8 cellular contexts compared by ENCODE assay signal in the genomic region with DNA sequence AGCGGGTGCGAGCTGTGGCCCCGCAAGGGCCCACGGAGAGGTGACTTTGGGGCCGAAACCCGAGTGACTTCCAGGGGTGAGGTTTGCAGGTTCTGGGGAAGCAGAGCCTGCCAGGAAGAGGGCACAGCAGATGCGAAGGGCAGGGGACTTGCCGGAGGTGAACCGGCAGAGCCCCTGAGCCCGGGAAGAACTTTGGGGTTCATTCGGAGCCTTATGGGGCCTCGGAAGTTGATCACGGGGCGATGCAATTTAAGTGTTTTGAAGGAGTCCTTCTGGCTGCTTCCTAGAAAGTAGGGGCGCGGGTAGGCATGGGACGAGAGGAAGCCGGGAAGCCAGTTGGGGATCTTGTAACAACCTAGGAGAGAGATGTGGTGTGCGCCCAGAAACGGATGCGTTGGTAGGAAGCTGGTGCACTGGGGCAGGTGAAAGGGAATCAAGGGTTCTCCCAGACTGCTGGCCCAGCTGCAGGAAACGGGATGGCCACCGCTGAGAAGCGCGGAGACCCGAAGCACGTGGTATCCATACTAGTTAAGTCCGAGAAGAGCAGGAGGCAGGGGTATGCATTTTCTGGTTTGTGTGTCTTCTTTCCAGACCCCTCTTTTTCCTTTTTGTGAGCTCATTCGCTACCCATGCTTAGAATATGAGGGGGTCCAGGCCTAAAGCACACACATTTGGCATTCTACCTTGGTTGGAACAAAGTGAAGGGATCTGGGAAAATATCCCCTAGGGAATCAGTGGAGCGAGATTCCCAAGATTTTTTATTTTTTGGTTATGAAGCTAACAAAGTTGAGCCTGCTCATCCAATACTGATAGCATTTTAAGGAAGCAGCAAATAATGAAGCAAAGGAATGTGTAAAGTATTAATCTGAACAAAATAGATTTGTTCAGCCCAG. TPM values are rescaled to one million over a fixed set of nuclear protein-coding genes. Genes with fewer than 3 reads are reported as not detected.
DNase-seq lines count a peak whose midpoint lies in the region; ATAC-seq and TF ChIP-seq lines count a peak whose summit lies in the region.

No MANE protein-coding gene starts in this region.

- DNase-seq in 8988T (peak; percentile 38), GM06990 (ENCODE audit: extremely low read depth, insufficient read length) (peak; percentile 50), NCI-H345 treated with DMSO at 0.1 percent for 48 hours (lab: John Stamatoyannopoulos, UW; ENCODE audit: unreplicated experiment) (peak; percentile 15), fibroblast of the aortic adventitia (ENCODE audit: low read depth) (peak; percentile 45), omental fat pad (ENCODE audit: low spot score) (no peak)
- peak; percentile 58 for DNase-seq in activated CD8-positive, alpha-beta memory T cell treated with anti-CD3 and anti-CD28 coated beads, Interleukin-2, amount 10 ng/mL, durations not matched to agents 7 days and 5 days

- H3K9me3 Mint-ChIP-seq in activated CD8-positive, alpha-beta memory T cell treated with anti-CD3 and anti-CD28 coated beads, Interleukin-2, amount 10 ng/mL, durations not matched to agents 7 days and 5 days (ENCODE audit: low read depth) = peaks cover 2% of the 10 kb centered on the region

- peaks cover 2% of the 10 kb centered on the region for H3K36me3 ChIP-seq in GM06990 (ENCODE audit: control insufficient read depth, insufficient read depth, low read length)

- H3K27me3 Mint-ChIP-seq in activated CD8-positive, alpha-beta memory T cell treated with anti-CD3 and anti-CD28 coated beads, Interleukin-2, amount 10 ng/mL, durations not matched to agents 7 days and 5 days = peaks cover 8% of the 10 kb centered on the region

- ATAC-seq in HG02870 (IDR thresholded peaks at IDR 0.05; ENCODE audit: unreplicated experiment) (peak; percentile 4), omental fat pad (ENCODE audit: low FRiP score) (peak; percentile 2), GM18870 (IDR thresholded peaks at IDR 0.05; ENCODE audit: unreplicated experiment) (no peak)
- peak; percentile 7 for ATAC-seq in activated CD8-positive, alpha-beta memory T cell treated with anti-CD3 and anti-CD28 coated beads, Interleukin-2, amount 10 ng/mL, durations not matched to agents 7 days and 5 days

- CTCF ChIA-PET in activated CD8-positive, alpha-beta memory T cell treated with anti-CD3 and anti-CD28 coated beads, Interleukin-2, amount 10 ng/mL, durations not matched to agents 7 days and 5 days (lab: Charles Lee) = interaction anchor here (0.8 to 1.7 kb wide), 3 partner anchors 92 to 202 kb away, joined by 3 read pairs; no protein-coding TSS in a partner anchor

- peaks cover 52% of the 10 kb centered on the region for H3K4me1 Mint-ChIP-seq in activated CD8-positive, alpha-beta memory T cell treated with anti-CD3 and anti-CD28 coated beads, Interleukin-2, amount 10 ng/mL, durations not matched to agents 7 days and 5 days

- TF ChIP-seq CTCF in GM06990 (IDR thresholded peaks at IDR 0.05; ENCODE audit: insufficient read depth, low read length, poor library complexity, severe bottlenecking) (no peak), fibroblast of the aortic adventitia (IDR thresholded peaks at IDR 0.05; ENCODE audit: insufficient read depth, low read length) (no peak), omental fat pad (IDR thresholded peaks at IDR 0.05) (no peak)

- peak overlapping the region; percentile 75 for H3K27ac Mint-ChIP-seq in activated CD8-positive, alpha-beta memory T cell treated with anti-CD3 and anti-CD28 coated beads, Interleukin-2, amount 10 ng/mL, durations not matched to agents 7 days and 5 days

- H3K4me3 Mint-ChIP-seq in activated CD8-positive, alpha-beta memory T cell treated with anti-CD3 and anti-CD28 coated beads, Interleukin-2, amount 10 ng/mL, durations not matched to agents 7 days and 5 days = peak overlapping the region; percentile 81

- peak overlapping the region; percentile 80 for H3K4me3 ChIP-seq in GM06990 (replicated peaks; ENCODE audit: low read depth, low read length)
- peak overlapping the region; percentile 87 for H3K4me3 ChIP-seq in fibroblast of the aortic adventitia (ENCODE audit: low read depth, low read length)

- peaks cover 21% of the 10 kb centered on the region for H3K36me3 Mint-ChIP-seq in activated CD8-positive, alpha-beta memory T cell treated with anti-CD3 and anti-CD28 coated beads, Interleukin-2, amount 10 ng/mL, durations not matched to agents 7 days and 5 days

- H3K27me3 ChIP-seq in GM06990 (replicated peaks; ENCODE audit: control insufficient read depth, insufficient read depth, low read length) = no peaks in the 10 kb centered on the region

RNA-seq across cellular contexts. Expression of a gene that starts 0.8 kb away (rescaled TPM):
- 10 to 100 TPM; 29.1 to 53.8 TPM for total RNA-seq in activated CD8-positive, alpha-beta memory T cell treated with anti-CD3 and anti-CD28 coated beads, Interleukin-2, amount 10 ng/mL, durations not matched to agents 7 days and 5 days
- total RNA-seq in fibroblast of the aortic adventitia (ENCODE audit: low replicate concordance) = 2.6 and 13.0 TPM in 2 replicates
- total RNA-seq in omental fat pad = 10 to 100 TPM in 3 of 4 donors, 1 to 10 TPM in 1; 7.3 to 15.8 (median 12.5) TPM

RNA-seq across cellular contexts. Expression of a gene that starts 38.6 kb away (rescaled TPM):
- total RNA-seq in activated CD8-positive, alpha-beta memory T cell treated with anti-CD3 and anti-CD28 coated beads, Interleukin-2, amount 10 ng/mL, durations not matched to agents 7 days and 5 days = under 1 TPM in 1 of 2 experiments, not detected in 1; 0.05 TPM
- total RNA-seq in fibroblast of the aortic adventitia (ENCODE audit: low replicate concordance) (1.4 and 2.4 TPM in 2 replicates), omental fat pad (under 1 TPM; 0.19 to 0.47 (median 0.25) TPM)
